In the genomic region with DNA sequence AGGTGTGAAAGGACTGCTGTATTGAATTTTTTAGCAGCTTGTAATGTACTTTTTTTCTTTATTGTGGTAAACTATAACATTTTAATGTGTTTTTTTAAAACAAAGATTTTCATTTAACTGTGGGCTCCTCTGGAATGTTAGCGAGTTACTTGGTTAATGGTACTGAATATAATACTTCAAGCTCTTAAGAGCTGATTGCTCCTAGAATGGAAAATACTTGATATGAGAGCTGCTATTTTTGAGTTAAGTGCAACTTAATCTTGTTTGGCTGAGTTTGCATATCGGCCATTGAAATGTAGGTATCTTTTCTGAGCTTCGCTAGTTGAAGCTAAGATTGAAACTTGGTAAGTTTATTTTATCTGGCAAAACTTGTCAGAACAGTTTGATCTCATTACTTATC, we compare ENCODE assay signal across 1 cellular context.
TF ChIP-seq lines count a peak whose summit lies in the region.

No MANE protein-coding gene starts in this region.

TF ChIP-seq in WTC11, 78 proteins besides CTCF, POLR2A, EP300 and RAD21 (continued from another document):
- no peak for TF ChIP-seq RELA (CRISPR knock-in tag; IDR thresholded peaks at IDR 0.05; ENCODE audit: borderline replicate concordance)
- TF ChIP-seq JAZF1 (CRISPR knock-in tag; IDR thresholded peaks at IDR 0.05) = no peak
- TF ChIP-seq ESRRA (CRISPR knock-in tag; IDR thresholded peaks at IDR 0.05; ENCODE audit: borderline replicate concordance) = no peak
- TF ChIP-seq, protein P1, sequence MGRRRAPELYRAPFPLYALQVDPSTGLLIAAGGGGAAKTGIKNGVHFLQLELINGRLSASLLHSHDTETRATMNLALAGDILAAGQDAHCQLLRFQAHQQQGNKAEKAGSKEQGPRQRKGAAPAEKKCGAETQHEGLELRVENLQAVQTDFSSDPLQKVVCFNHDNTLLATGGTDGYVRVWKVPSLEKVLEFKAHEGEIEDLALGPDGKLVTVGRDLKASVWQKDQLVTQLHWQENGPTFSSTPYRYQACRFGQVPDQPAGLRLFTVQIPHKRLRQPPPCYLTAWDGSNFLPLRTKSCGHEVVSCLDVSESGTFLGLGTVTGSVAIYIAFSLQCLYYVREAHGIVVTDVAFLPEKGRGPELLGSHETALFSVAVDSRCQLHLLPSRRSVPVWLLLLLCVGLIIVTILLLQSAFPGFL (CRISPR knock-in tag; IDR thresholded peaks at IDR 0.05; ENCODE audit: borderline replicate concordance) = no peak
- no peak for TF ChIP-seq ZNF416 (CRISPR knock-in tag; IDR thresholded peaks at IDR 0.05)
- no peak for TF ChIP-seq USF1 (CRISPR knock-in tag; IDR thresholded peaks at IDR 0.05)
- TF ChIP-seq, protein P2, sequence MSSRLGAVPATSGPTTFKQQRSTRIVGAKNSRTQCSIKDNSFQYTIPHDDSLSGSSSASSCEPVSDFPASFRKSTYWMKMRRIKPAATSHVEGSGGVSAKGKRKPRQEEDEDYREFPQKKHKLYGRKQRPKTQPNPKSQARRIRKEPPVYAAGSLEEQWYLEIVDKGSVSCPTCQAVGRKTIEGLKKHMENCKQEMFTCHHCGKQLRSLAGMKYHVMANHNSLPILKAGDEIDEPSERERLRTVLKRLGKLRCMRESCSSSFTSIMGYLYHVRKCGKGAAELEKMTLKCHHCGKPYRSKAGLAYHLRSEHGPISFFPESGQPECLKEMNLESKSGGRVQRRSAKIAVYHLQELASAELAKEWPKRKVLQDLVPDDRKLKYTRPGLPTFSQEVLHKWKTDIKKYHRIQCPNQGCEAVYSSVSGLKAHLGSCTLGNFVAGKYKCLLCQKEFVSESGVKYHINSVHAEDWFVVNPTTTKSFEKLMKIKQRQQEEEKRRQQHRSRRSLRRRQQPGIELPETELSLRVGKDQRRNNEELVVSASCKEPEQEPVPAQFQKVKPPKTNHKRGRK (CRISPR knock-in tag; IDR thresholded peaks at IDR 0.05; ENCODE audit: borderline replicate concordance) = no peak
- no peak for TF ChIP-seq SMAD3 (CRISPR knock-in tag; IDR thresholded peaks at IDR 0.05; ENCODE audit: borderline replicate concordance)
- no peak for TF ChIP-seq MYBL2 (CRISPR knock-in tag; IDR thresholded peaks at IDR 0.05)
- TF ChIP-seq, protein P3, sequence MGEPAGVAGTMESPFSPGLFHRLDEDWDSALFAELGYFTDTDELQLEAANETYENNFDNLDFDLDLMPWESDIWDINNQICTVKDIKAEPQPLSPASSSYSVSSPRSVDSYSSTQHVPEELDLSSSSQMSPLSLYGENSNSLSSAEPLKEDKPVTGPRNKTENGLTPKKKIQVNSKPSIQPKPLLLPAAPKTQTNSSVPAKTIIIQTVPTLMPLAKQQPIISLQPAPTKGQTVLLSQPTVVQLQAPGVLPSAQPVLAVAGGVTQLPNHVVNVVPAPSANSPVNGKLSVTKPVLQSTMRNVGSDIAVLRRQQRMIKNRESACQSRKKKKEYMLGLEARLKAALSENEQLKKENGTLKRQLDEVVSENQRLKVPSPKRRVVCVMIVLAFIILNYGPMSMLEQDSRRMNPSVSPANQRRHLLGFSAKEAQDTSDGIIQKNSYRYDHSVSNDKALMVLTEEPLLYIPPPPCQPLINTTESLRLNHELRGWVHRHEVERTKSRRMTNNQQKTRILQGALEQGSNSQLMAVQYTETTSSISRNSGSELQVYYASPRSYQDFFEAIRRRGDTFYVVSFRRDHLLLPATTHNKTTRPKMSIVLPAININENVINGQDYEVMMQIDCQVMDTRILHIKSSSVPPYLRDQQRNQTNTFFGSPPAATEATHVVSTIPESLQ (CRISPR knock-in tag; IDR thresholded peaks at IDR 0.05) = no peak
- TF ChIP-seq ZNF396 (CRISPR knock-in tag; IDR thresholded peaks at IDR 0.05; ENCODE audit: borderline replicate concordance) = no peak
